ENCODE assay signal across 1 cellular context in genomic region chr18:55214534-55214933, GRCh38.
TF ChIP-seq lines count a peak whose summit lies in the region.

No MANE protein-coding gene starts in this region.

TF ChIP-seq in GM23338, 12 proteins besides CTCF, POLR2A, EP300 and RAD21 (continued from another document):
- TF ChIP-seq ZNF462 (CRISPR knock-in tag; IDR thresholded peaks at IDR 0.05) (no peak), CREB1 (CRISPR knock-in tag; IDR thresholded peaks at IDR 0.05; ENCODE audit: low read depth) (no peak), POLR2AphosphoS5 (IDR thresholded peaks at IDR 0.05; ENCODE audit: low read depth) (no peak), NANOG (IDR thresholded peaks at IDR 0.05; ENCODE audit: borderline replicate concordance) (no peak), EZH2phosphoT487 (IDR thresholded peaks at IDR 0.05; ENCODE audit: unreplicated experiment) (no peak), ZNF331 (CRISPR knock-in tag; IDR thresholded peaks at IDR 0.05; ENCODE audit: low read depth) (no peak)
TF ChIP-seq in GM23338: peak in this region for 0.
